1 cellular context compared by ENCODE assay signal in genomic region chr2:168851674-168852320, GRCh38.
A peak's percentile ranks its signal among the peaks of the same experiment; 100 is the strongest.
TF ChIP-seq lines count a peak whose summit lies in the region.

No MANE protein-coding gene starts in this region.

TF ChIP-seq in HEK293, 187 proteins besides CTCF, POLR2A, EP300 and RAD21 (continued from another document):
- TF ChIP-seq ZBTB10 (tag by site-specific recombination; IDR thresholded peaks at IDR 0.05): no peak
- TF ChIP-seq ZNF398 (tag by site-specific recombination; IDR thresholded peaks at IDR 0.05): no peak
- TF ChIP-seq HOXA7 (CRISPR knock-in tag; IDR thresholded peaks at IDR 0.05; ENCODE audit: borderline replicate concordance): no peak
- TF ChIP-seq PBX3 (CRISPR knock-in tag; IDR thresholded peaks at IDR 0.05): no peak
- TF ChIP-seq ZNF488 (tag by site-specific recombination; IDR thresholded peaks at IDR 0.05): no peak
- no peak for TF ChIP-seq MEIS1 (CRISPR knock-in tag; IDR thresholded peaks at IDR 0.05; ENCODE audit: borderline replicate concordance)
- TF ChIP-seq SP7 (tag by site-specific recombination; IDR thresholded peaks at IDR 0.05): 0 out of 2 replicates have a peak, but pooled peaks have one; percentile 18
